22 cellular contexts compared by ENCODE assay signal in the genomic region with DNA sequence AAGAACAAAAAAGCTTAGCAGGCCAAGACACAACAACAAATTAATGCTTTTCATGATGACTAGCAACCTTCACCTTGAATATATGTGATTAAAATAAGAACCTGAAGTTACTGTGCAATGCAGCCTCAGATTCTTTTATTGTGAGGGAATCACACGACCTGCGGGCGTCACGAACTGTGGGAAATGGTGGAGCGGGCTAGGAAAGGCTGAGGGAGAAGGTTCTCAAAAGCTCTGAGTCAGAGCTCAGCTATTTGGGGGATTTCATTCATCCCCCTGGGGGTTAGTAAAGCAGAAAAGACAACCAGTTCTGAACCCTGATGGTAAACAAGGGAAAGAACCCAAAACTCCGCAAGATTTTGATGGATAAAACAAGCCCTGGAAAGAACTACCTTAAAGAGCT.
DNase-seq lines count a peak whose midpoint lies in the region; ATAC-seq, FAIRE-seq and TF ChIP-seq lines count a peak whose summit lies in the region.
"Had no signal": no experiment of that assay in that cellular context is flagged by ENCODE, and none has a peak within 500 bp of the region (broad histone marks: within the 10 kb centered on the region; RNA-seq: fewer than 3 reads in every experiment).

No MANE protein-coding gene starts in this region.

- H3K27ac ChIP-seq in CD4-positive, alpha-beta T cell (ENCODE audit: low read depth, low read length): no peak overlapping the region

- DNase-seq in LHCN-M2 (ENCODE audit: low read depth) (peak; percentile 16), chondrocyte (ENCODE audit: low spot score) (no peak), kidney tubule cell (ENCODE audit: low spot score) (peak; percentile 86), urothelium cell line (ENCODE audit: low spot score) (peak; percentile 41), cerebellum (ENCODE audit: low spot score) (no peak), hippocampal formation (lab: John Stamatoyannopoulos, UW) (no peak)
- DNase-seq in activated T-cell treated with anti-CD3 and anti-CD28 coated beads, Interleukin-2, amount 50 U/mL, for 4 hours: no peak
- no peak for DNase-seq in CD4-positive, alpha-beta T cell
- DNase-seq: activated naive CD8-positive, alpha-beta T cell treated with anti-CD3 and anti-CD28 coated beads for 36 hours; BE2C; H9; mammary epithelial cell; naive thymus-derived CD4-positive, alpha-beta T cell; OCI-M1; small intestine; stimulated activated CD4-positive, alpha-beta T cell treated with anti-CD3 and anti-CD28 coated beads, Interleukin-4, amount 100 ng/mL, for 4 hours; T-helper 2 cell had no signal

- no peaks in the 10 kb centered on the region for H3K9me3 ChIP-seq in CD4-positive, alpha-beta T cell (ENCODE audit: control insufficient read depth, low read length)
- H3K9me3 ChIP-seq: BE2C had no signal

- CTCF ChIA-PET in CD4-positive, alpha-beta T cell (lab: Charles Lee): no interaction called here

- no peaks in the 10 kb centered on the region for H3K27me3 ChIP-seq in CD4-positive, alpha-beta T cell (ENCODE audit: control insufficient read depth, insufficient read depth, low read length)
- H3K27me3 ChIP-seq: BE2C had no signal

- H3K36me3 Mint-ChIP-seq in chondrocyte (ENCODE audit: low read depth): no peaks in the 10 kb centered on the region
- H3K36me3 Mint-ChIP-seq in activated T-cell treated with anti-CD3 and anti-CD28 coated beads, Interleukin-2, amount 50 U/mL, for 4 hours (ENCODE audit: insufficient read depth): no peaks in the 10 kb centered on the region
- no peaks in the 10 kb centered on the region for H3K36me3 Mint-ChIP-seq in CD4-positive, alpha-beta T cell (ENCODE audit: low read depth)
- H3K36me3 Mint-ChIP-seq: activated naive CD8-positive, alpha-beta T cell treated with anti-CD3 and anti-CD28 coated beads for 36 hours; IgD-negative memory B cell; naive thymus-derived CD4-positive, alpha-beta T cell had no signal

- peak overlapping the region; percentile 68 for H3K27ac Mint-ChIP-seq in chondrocyte (ENCODE audit: unreplicated experiment)
- H3K27ac Mint-ChIP-seq in CD4-positive, alpha-beta T cell: no peak overlapping the region
- H3K27ac Mint-ChIP-seq: activated naive CD8-positive, alpha-beta T cell treated with anti-CD3 and anti-CD28 coated beads for 36 hours; H9; IgD-negative memory B cell; naive thymus-derived CD4-positive, alpha-beta T cell; progenitor cell of endocrine pancreas had no signal

- H3K9me3 Mint-ChIP-seq in chondrocyte (ENCODE audit: low read depth): no peaks in the 10 kb centered on the region
- no peaks in the 10 kb centered on the region for H3K9me3 Mint-ChIP-seq in activated T-cell treated with anti-CD3 and anti-CD28 coated beads, Interleukin-2, amount 50 U/mL, for 4 hours
- H3K9me3 Mint-ChIP-seq in CD4-positive, alpha-beta T cell: peaks cover 2% of the 10 kb centered on the region
- H3K9me3 Mint-ChIP-seq: H9 had no signal

- no peak for FAIRE-seq in urothelium cell line (lab: Jason Lieb, UNC)
- FAIRE-seq: GM12891, GM19239, small intestine had no signal

- H3K4me1 Mint-ChIP-seq in chondrocyte (ENCODE audit: low read depth): peaks cover 22% of the 10 kb centered on the region
- no peaks in the 10 kb centered on the region for H3K4me1 Mint-ChIP-seq in activated T-cell treated with anti-CD3 and anti-CD28 coated beads, Interleukin-2, amount 50 U/mL, for 4 hours (ENCODE audit: low read depth)
- H3K4me1 Mint-ChIP-seq in CD4-positive, alpha-beta T cell (ENCODE audit: low read depth): no peaks in the 10 kb centered on the region
- H3K4me1 Mint-ChIP-seq: activated naive CD8-positive, alpha-beta T cell treated with anti-CD3 and anti-CD28 coated beads for 36 hours; IgD-negative memory B cell; naive thymus-derived CD4-positive, alpha-beta T cell had no signal

- POLR2A ChIA-PET in CD4-positive, alpha-beta T cell (lab: Charles Lee): no interaction called here

- TF ChIP-seq CTCF in chondrocyte (IDR thresholded peaks at IDR 0.05): no peak
- TF ChIP-seq CTCF in CD4-positive, alpha-beta T cell (IDR thresholded peaks at IDR 0.05): no peak

- no peaks in the 10 kb centered on the region for H3K27me3 Mint-ChIP-seq in chondrocyte (ENCODE audit: low read depth)
- H3K27me3 Mint-ChIP-seq in activated T-cell treated with anti-CD3 and anti-CD28 coated beads, Interleukin-2, amount 50 U/mL, for 4 hours (ENCODE audit: low read depth): no peaks in the 10 kb centered on the region
- H3K27me3 Mint-ChIP-seq in CD4-positive, alpha-beta T cell: no peaks in the 10 kb centered on the region
- H3K27me3 Mint-ChIP-seq: activated naive CD8-positive, alpha-beta T cell treated with anti-CD3 and anti-CD28 coated beads for 36 hours had no signal

- intact Hi-C loops in CD4-positive, alpha-beta T cell (cut with DNase I, micrococcal nuclease): no loop called here

- H3K4me3 Mint-ChIP-seq in chondrocyte (ENCODE audit: unreplicated experiment): no peak overlapping the region
- H3K4me3 Mint-ChIP-seq in activated T-cell treated with anti-CD3 and anti-CD28 coated beads, Interleukin-2, amount 50 U/mL, for 4 hours: no peak overlapping the region
- no peak overlapping the region for H3K4me3 Mint-ChIP-seq in CD4-positive, alpha-beta T cell
- H3K4me3 Mint-ChIP-seq: activated naive CD8-positive, alpha-beta T cell treated with anti-CD3 and anti-CD28 coated beads for 36 hours; H9; IgD-negative memory B cell; naive thymus-derived CD4-positive, alpha-beta T cell had no signal

- ATAC-seq in activated T-cell treated with anti-CD3 and anti-CD28 coated beads, Interleukin-2, amount 50 U/mL, for 4 hours: no peak
- no peak for ATAC-seq in CD4-positive, alpha-beta T cell (ENCODE audit: poor library complexity)
- ATAC-seq: esophagus mucosa; naive thymus-derived CD4-positive, alpha-beta T cell had no signal

Comparison
In these comparisons a context has a peak if more than half of its experiments do, and no peak if none do; other contexts are left out.
1. DNase-seq: peak in LHCN-M2 (single experiment), kidney tubule cell (single experiment) and urothelium cell line (single experiment); none in chondrocyte (single experiment), activated T-cell treated with anti-CD3 and anti-CD28 coated beads, Interleukin-2, amount 50 U/mL, for 4 hours (single experiment), CD4-positive, alpha-beta T cell (0 of 10), cerebellum (single experiment) and hippocampal formation (0 of 2).